In genomic region chr2:88941178-88941577, GRCh38 we compare ENCODE assay signal across 7 cellular contexts.
DNase-seq lines count a peak whose midpoint lies in the region; ATAC-seq, FAIRE-seq and TF ChIP-seq lines count a peak whose summit lies in the region.
"Not testable (repeated sequence)": the region's sequence is repeated elsewhere in the genome, so short reads cannot be mapped to it uniquely, and the experiment has no call there.

No MANE protein-coding gene starts in this region.

- not testable (repeated sequence) for H3K4me3 ChIP-seq in Caco-2 (ENCODE audit: low read depth, low read length); H7 (ENCODE audit: insufficient read depth, low read depth, low read length); GM12878; fibroblast of the aortic adventitia (ENCODE audit: low read depth, low read length)

- SMC1A ChIA-PET in GM12878 (lab: Charles Lee; ENCODE audit: uncharacterized antibody, unreplicated experiment), result not testable (repeated sequence)

- DNase-seq in Caco-2 (peak; percentile 41 to 52), H7 (peak; percentile 30), NCI-H1694 treated with DMSO at 0.1 percent for 48 hours (lab: John Stamatoyannopoulos, UW) (peak; percentile 3), SKM-1 treated with dmso at 0.1 percent for 144 hours (lab: John Stamatoyannopoulos, UW; ENCODE audit: unreplicated experiment) (peak; percentile 24), fibroblast of the aortic adventitia (ENCODE audit: low read depth) (peak; percentile 8), medulla oblongata (ENCODE audit: extremely low spot score) (peak; percentile 15)
- not testable (repeated sequence) for DNase-seq in GM12878 (ENCODE audit: low read depth, low spot score)

- H3K36me3 ChIP-seq in Caco-2 (ENCODE audit: control insufficient read depth, insufficient read depth, low read length); H7 (replicated peaks; ENCODE audit: control insufficient read depth, insufficient read depth, low read length); GM12878 (ENCODE audit: control insufficient read depth in 2 of 2, insufficient read depth in 2 of 2, low read length in 1 of 2): not testable (repeated sequence)

- not testable (repeated sequence) for H3K4me1 Mint-ChIP-seq in Caco-2 (ENCODE audit: low read depth, unreplicated experiment)

- H3K4me3 Mint-ChIP-seq in Caco-2 (ENCODE audit: unreplicated experiment), result not testable (repeated sequence)

- TF ChIP-seq EP300 in GM12878 (IDR thresholded peaks at IDR 0.05; ENCODE audit: borderline replicate concordance in 1 of 2, control insufficient read depth in 1 of 2, low read depth in 2 of 2, low read length in 2 of 2), result not testable (repeated sequence)

- not testable (repeated sequence) for ATAC-seq in GM12878

- in situ Hi-C loops in GM12878 (cut with MboI), result not testable (repeated sequence)

- POLR2A ChIA-PET in Caco-2 (lab: Charles Lee); GM12878 (lab: Charles Lee): not testable (repeated sequence)

- H4K20me1 ChIP-seq in GM12878 (ENCODE audit: control insufficient read depth, insufficient read depth), result not testable (repeated sequence)

- not testable (repeated sequence) for H3K36me3 Mint-ChIP-seq in Caco-2 (ENCODE audit: insufficient read depth, unreplicated experiment)

- not testable (repeated sequence) for TF ChIP-seq POLR2A in GM12878 (IDR thresholded peaks at IDR 0.05; ENCODE audit: low read depth, low read length)

- not testable (repeated sequence) for H3K9me3 Mint-ChIP-seq in Caco-2 (ENCODE audit: unreplicated experiment)

- H3K9me3 ChIP-seq in Caco-2; GM12878 (replicated peaks; ENCODE audit: control insufficient read depth, insufficient read depth, low read length): not testable (repeated sequence)

- H3K27ac ChIP-seq in GM12878 (ENCODE audit: control insufficient read depth, insufficient read depth), result not testable (repeated sequence)

- not testable (repeated sequence) for FAIRE-seq in GM12878 (lab: Jason Lieb, UNC)

- not testable (repeated sequence) for H3K27me3 Mint-ChIP-seq in Caco-2 (ENCODE audit: insufficient read depth, unreplicated experiment)

- not testable (repeated sequence) for H2AFZ ChIP-seq in GM12878 (ENCODE audit: control insufficient read depth, low read depth, low read length)

- not testable (repeated sequence) for H3K4me1 ChIP-seq in Caco-2; GM12878 (ENCODE audit: control insufficient read depth, insufficient read depth, low read length)

- not testable (repeated sequence) for H3K27ac Mint-ChIP-seq in Caco-2 (ENCODE audit: unreplicated experiment)

- not testable (repeated sequence) for H3K9ac ChIP-seq in GM12878 (ENCODE audit: control insufficient read depth, insufficient read depth, low read length)

- TF ChIP-seq CTCF in Caco-2 (IDR thresholded peaks at IDR 0.05; ENCODE audit: insufficient read depth in 1 of 2, low read depth in 1 of 2, low read length in 1 of 2, severe bottlenecking in 1 of 2, unreplicated experiment in 1 of 2) (peak; percentile 35 to 46), GM12878 (IDR thresholded peaks at IDR 0.05 in 2 of 3, conservative IDR thresholded peaks at IDR 0.05 in 1 of 3; ENCODE audit: control insufficient read depth in 2 of 3, extremely low read depth in 1 of 3, insufficient read depth in 1 of 3, low read depth in 3 of 3, low read length in 3 of 3) (peak in 2 of 3 experiments; percentile 23 to 24; a peak in 2 of 6 replicates), fibroblast of the aortic adventitia (IDR thresholded peaks at IDR 0.05; ENCODE audit: insufficient read depth, low read length) (peak; percentile 35)

- H3K27me3 ChIP-seq in Caco-2 (replicated peaks; ENCODE audit: control insufficient read depth, insufficient read depth, low read length); H7 (ENCODE audit: control insufficient read depth, insufficient read depth, low read length); GM12878 (replicated peaks in 1 of 2; ENCODE audit: control insufficient read depth in 2 of 2, insufficient read depth in 2 of 2, low read length in 1 of 2): not testable (repeated sequence)

- not testable (repeated sequence) for H3K79me2 ChIP-seq in GM12878 (ENCODE audit: control insufficient read depth, insufficient read depth, low read length)

- CTCF ChIA-PET in Caco-2 (lab: Charles Lee) (interaction anchor here (0.9 to 1.0 kb wide), 2 partner anchors 25 to 37 kb away, joined by 3 to 5 read pairs; no protein-coding TSS in a partner anchor), GM12878 (lab: Yijun Ruan, JAX) (interaction anchor here (1.1 kb wide), 1 partner anchor 25 kb away, joined by 3 read pairs; no protein-coding TSS in a partner anchor)

- intact Hi-C loops in Caco-2 (cut with micrococcal nuclease; ENCODE audit: unreplicated experiment); GM12878 (cut with micrococcal nuclease; ENCODE audit: unreplicated experiment): not testable (repeated sequence)

- H3K4me2 ChIP-seq in GM12878 (ENCODE audit: control insufficient read depth, insufficient read depth), result not testable (repeated sequence)

- RAD21 ChIA-PET in GM12878 (lab: Charles Lee; ENCODE audit: unreplicated experiment), result not testable (repeated sequence)

- BruUV-seq in Caco-2 (replicated peaks; lab: Mats Ljungman, UMichigan); GM12878 (replicated peaks; lab: Mats Ljungman, UMichigan): not testable (repeated sequence)

- 10% methylated on average over 1 of the region's 2 CpGs for WGBS in GM12878 (ENCODE audit: insufficient coverage, insufficient replicate concordance, low lambda C conversion rate, missing lambda C conversion rate)

- not testable (repeated sequence) for TF ChIP-seq RAD21 in GM12878 (IDR thresholded peaks at IDR 0.05; ENCODE audit: insufficient read depth, low read depth, low read length)

TF ChIP-seq in GM12878, 131 proteins besides CTCF, POLR2A, EP300 and RAD21:
- TF ChIP-seq SMC3 (IDR thresholded peaks at IDR 0.05; ENCODE audit: borderline replicate concordance, low read length), result peak; percentile 8; the same call in 1 of the 2 replicates
